ENCODE assay signal across 8 cellular contexts in genomic region chr22:17628304-17629166, GRCh38. TPM values are rescaled to one million over a fixed set of nuclear protein-coding genes. Genes with fewer than 3 reads are reported as not detected.
A peak's percentile ranks its signal among the peaks of the same experiment; 100 is the strongest.
DNase-seq lines count a peak whose midpoint lies in the region; ATAC-seq and TF ChIP-seq lines count a peak whose summit lies in the region.

Gene ATP6V1E1, minus strand, starts transcription at chr22:17628749. Its CDS starts 114 bp downstream, at chr22:17628635.

- intact Hi-C loops in left colon (cut with DNase I, micrococcal nuclease) = no loop called here

- peaks cover 48% of the 10 kb centered on the region for H4K20me1 ChIP-seq in BLaER1

- DNase-seq in NCI-H69 (lab: John Stamatoyannopoulos, UW) (peak; percentile 98), coronary artery (ENCODE audit: low spot score) (peak; percentile 98), left colon (peak; percentile 96 to 97)
- DNase-seq in activated CD4-positive, alpha-beta T cell treated with anti-CD3 and anti-CD28 coated beads, Interleukin-2, amount 10 ng/mL, durations not matched to agents 7 days and 5 days = peak; percentile 96
- DNase-seq in stimulated activated CD4-positive, alpha-beta T cell treated with anti-CD3 and anti-CD28 coated beads, Interleukin-1b, Interleukin-23, amount 100 ng/mL, for 48 hours = peak; percentile 93

- peaks cover 28% of the 10 kb centered on the region for H3K4me1 ChIP-seq in BLaER1

- H3K27me3 ChIP-seq in BLaER1 = no peaks in the 10 kb centered on the region

- no peak for TF ChIP-seq CTCF in coronary artery (IDR thresholded peaks at IDR 0.05)

- peaks cover 12% of the 10 kb centered on the region for H3K36me3 Mint-ChIP-seq in activated CD4-positive, alpha-beta T cell treated with anti-CD3 and anti-CD28 coated beads, Interleukin-2, amount 10 ng/mL, durations not matched to agents 7 days and 5 days (ENCODE audit: low read depth)

- H3K9me3 ChIP-seq in BLaER1 = no peaks in the 10 kb centered on the region

- ATAC-seq in GM19328 (IDR thresholded peaks at IDR 0.05; ENCODE audit: unreplicated experiment) (peak; percentile 100), HG03520 (IDR thresholded peaks at IDR 0.05; ENCODE audit: unreplicated experiment) (peak; percentile 98), left colon (peak; percentile 98)

- H3K9ac ChIP-seq in BLaER1 = peak within 1 kb of the TSS; percentile 90

- CTCF ChIA-PET in activated CD4-positive, alpha-beta T cell treated with anti-CD3 and anti-CD28 coated beads, Interleukin-2, amount 10 ng/mL, durations not matched to agents 7 days and 5 days (lab: Charles Lee) = interaction anchor here (1.3 kb wide), 1 partner anchor 21 kb away, joined by 4 read pairs; no protein-coding TSS in a partner anchor

- H3K4me2 ChIP-seq in BLaER1 = peak within 1 kb of the TSS; percentile 97

- peak within 1 kb of the TSS; percentile 94 for H3K4me3 Mint-ChIP-seq in activated CD4-positive, alpha-beta T cell treated with anti-CD3 and anti-CD28 coated beads, Interleukin-2, amount 10 ng/mL, durations not matched to agents 7 days and 5 days

- peaks cover 28% of the 10 kb centered on the region for H3K4me1 Mint-ChIP-seq in activated CD4-positive, alpha-beta T cell treated with anti-CD3 and anti-CD28 coated beads, Interleukin-2, amount 10 ng/mL, durations not matched to agents 7 days and 5 days

- peak within 1 kb of the TSS; percentile 97 for H3K4me3 ChIP-seq in BLaER1
- peak within 1 kb of the TSS; percentile 100 for H3K4me3 ChIP-seq in coronary artery

- H3K9me3 Mint-ChIP-seq in activated CD4-positive, alpha-beta T cell treated with anti-CD3 and anti-CD28 coated beads, Interleukin-2, amount 10 ng/mL, durations not matched to agents 7 days and 5 days = no peaks in the 10 kb centered on the region

- H3K27ac ChIP-seq in BLaER1 (peak within 1 kb of the TSS; percentile 89), coronary artery (peak within 1 kb of the TSS; percentile 74 to 94)

- H3K27ac Mint-ChIP-seq in activated CD4-positive, alpha-beta T cell treated with anti-CD3 and anti-CD28 coated beads, Interleukin-2, amount 10 ng/mL, durations not matched to agents 7 days and 5 days = peak within 1 kb of the TSS; percentile 90

- peaks cover 19% of the 10 kb centered on the region for H3K36me3 ChIP-seq in BLaER1

- POLR2A ChIA-PET in activated CD4-positive, alpha-beta T cell treated with anti-CD3 and anti-CD28 coated beads, Interleukin-2, amount 10 ng/mL, durations not matched to agents 7 days and 5 days (lab: Charles Lee) = no interaction called here

- no peaks in the 10 kb centered on the region for H3K27me3 Mint-ChIP-seq in activated CD4-positive, alpha-beta T cell treated with anti-CD3 and anti-CD28 coated beads, Interleukin-2, amount 10 ng/mL, durations not matched to agents 7 days and 5 days

RNA-seq across cellular contexts. Expression of gene ATP6V1E1, which starts in this region (rescaled TPM):
- 10 to 100 TPM; 89.9 to 98.4 TPM for total RNA-seq in activated CD4-positive, alpha-beta T cell treated with anti-CD3 and anti-CD28 coated beads, Interleukin-2, amount 10 ng/mL, durations not matched to agents 7 days and 5 days
- 100 to 1,000 TPM; 100 to 102 TPM for total RNA-seq in left colon

Comparison
In these comparisons a context has a peak if more than half of its experiments do, and no peak if none do; other contexts are left out.
1. Peak in every context shown above with its lines: DNase-seq, ATAC-seq, H3K4me3 ChIP-seq and H3K27ac ChIP-seq.